ENCODE assay signal across 22 cellular contexts in the genomic region with DNA sequence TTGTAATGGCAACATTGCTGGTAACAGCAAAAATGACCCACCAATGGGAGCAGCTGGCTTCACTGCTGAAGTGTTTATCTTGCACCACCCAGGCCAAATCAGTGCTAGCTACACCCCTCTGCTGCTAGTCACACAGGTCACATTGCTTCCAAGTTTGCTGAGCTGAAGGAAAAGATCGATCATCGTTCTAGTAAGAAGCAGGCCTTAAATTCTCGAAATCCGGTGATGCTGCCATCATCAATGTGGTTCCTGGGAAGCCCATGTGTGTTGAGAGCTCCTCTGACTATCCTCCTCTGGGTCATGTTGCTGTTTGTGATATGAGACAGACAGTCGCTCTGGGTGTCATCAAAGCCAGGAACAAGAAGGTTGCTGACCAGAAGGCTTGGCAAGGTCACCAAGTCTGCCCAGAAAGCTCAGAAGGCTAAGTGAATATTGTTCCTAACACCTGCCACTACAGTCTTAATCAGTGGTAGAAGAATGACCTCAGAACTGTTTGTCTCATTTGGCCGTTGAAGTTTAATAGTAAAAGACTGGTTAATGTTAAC. TPM values are rescaled to one million over a fixed set of nuclear protein-coding genes. Genes with fewer than 3 reads are reported as not detected.
"Had no signal": no experiment of that assay in that cellular context is flagged by ENCODE, and none has a peak within 500 bp of the region (broad histone marks: within the 10 kb centered on the region; RNA-seq: fewer than 3 reads in every experiment).

No MANE protein-coding gene starts in this region.

- H3K27me3 ChIP-seq: ascending aorta, body of pancreas, Peyer's patch, SJSA1 had no signal

- H3K9me3 ChIP-seq: ascending aorta, body of pancreas, Peyer's patch, SJSA1 had no signal

- DNase-seq: activated CD4-positive, alpha-beta T cell treated with anti-CD3 and anti-CD28 coated beads for 4 hours; activated CD8-positive, alpha-beta memory T cell treated with anti-CD3 and anti-CD28 coated beads, Interleukin-2, amount 50 U/mL, for 4 hours; activated CD8-positive, alpha-beta T cell treated with anti-CD3 and anti-CD28 coated beads for 36 hours; activated naive CD4-positive, alpha-beta T cell treated with anti-CD3 and anti-CD28 coated beads, Interleukin-2, amount 50 U/mL, for 16 hours; activated naive CD8-positive, alpha-beta T cell treated with anti-CD3 and anti-CD28 coated beads, Interleukin-2, amount 10 ng/mL, durations not matched to agents 7 days and 5 days; activated T-cell treated with anti-CD3 and anti-CD28 coated beads, Interleukin-2, amount 50 U/mL, for 72 hours; body of pancreas; Kasumi-1; KBM-7; NCI-H1105 treated with DMSO at 0.1 percent for 48 hours; NCI-H1436 treated with DMSO at 0.1 percent for 48 hours; NCI-H187; NCI-H2081; NCI-H526 treated with DMSO at 0.1 percent for 48 hours; NCI-H82; Peyer's patch; SHP77; SW 1271 had no signal

- ATAC-seq: activated CD4-positive, CD25-positive, alpha-beta regulatory T cell treated with anti-CD3 and anti-CD28 coated beads, Interleukin-2, amount 50 U/mL, for 24 hours; activated CD8-positive, alpha-beta T cell treated with anti-CD3 and anti-CD28 coated beads for 36 hours; body of pancreas had no signal

- H3K27ac ChIP-seq: ascending aorta, body of pancreas, Peyer's patch, SJSA1 had no signal

- H3K4me1 ChIP-seq: ascending aorta, body of pancreas, Peyer's patch had no signal

- H3K4me3 ChIP-seq: ascending aorta, body of pancreas, Peyer's patch, SJSA1 had no signal

- H3K36me3 ChIP-seq: ascending aorta, Peyer's patch, SJSA1 had no signal

RNA-seq across cellular contexts. Expression of gene TM4SF4, which starts 21.2 kb away (rescaled TPM):
- total RNA-seq: activated CD8-positive, alpha-beta T cell treated with anti-CD3 and anti-CD28 coated beads for 36 hours; activated naive CD8-positive, alpha-beta T cell treated with anti-CD3 and anti-CD28 coated beads, Interleukin-2, amount 10 ng/mL, durations not matched to agents 7 days and 5 days; activated T-cell treated with anti-CD3 and anti-CD28 coated beads, Interleukin-2, amount 50 U/mL, for 72 hours; ascending aorta; OCI-LY7; SJSA1 had no signal
